Comparison of ENCODE assay signal across 11 cellular contexts in genomic region chr7:139860090-139860773, GRCh38. TPM values are rescaled to one million over a fixed set of nuclear protein-coding genes. Genes with fewer than 3 reads are reported as not detected.
A peak's percentile ranks its signal among the peaks of the same experiment; 100 is the strongest.
DNase-seq lines count a peak whose midpoint lies in the region; ATAC-seq and TF ChIP-seq lines count a peak whose summit lies in the region.
"Had no signal": no experiment of that assay in that cellular context is flagged by ENCODE, and none has a peak within 500 bp of the region (broad histone marks: within the 10 kb centered on the region; RNA-seq: fewer than 3 reads in every experiment).

No MANE protein-coding gene starts in this region.

- no peak for TF ChIP-seq CTCF in GM10248 (IDR thresholded peaks at IDR 0.05; ENCODE audit: control extremely low read depth, extremely low read depth, low read depth, missing control alignments)
- TF ChIP-seq CTCF in OCI-LY3 (IDR thresholded peaks at IDR 0.05; ENCODE audit: low read depth, low read length) = no peak
- TF ChIP-seq CTCF in RWPE1 (conservative IDR thresholded peaks at IDR 0.05; ENCODE audit: low read depth) = no peak

- no peak overlapping the region for H3K4me3 ChIP-seq in OCI-LY3 (ENCODE audit: low read length)

- no peaks in the 10 kb centered on the region for H3K36me3 ChIP-seq in OCI-LY3 (replicated peaks; ENCODE audit: low read depth, low read length)

- POLR2A ChIA-PET in GM10248 (lab: Yijun Ruan, JAX) = no interaction called here
- POLR2A ChIA-PET in RWPE1 (lab: Yijun Ruan, JAX; ENCODE audit: low non-redundant PET) = no interaction called here

- no peaks in the 10 kb centered on the region for H3K79me2 ChIP-seq in OCI-LY3 (ENCODE audit: low read length)

- ATAC-seq in Right ventricle myocardium inferior = peak; percentile 85
- ATAC-seq in GM21381 (IDR thresholded peaks at IDR 0.05; ENCODE audit: unreplicated experiment) = no peak

- peaks cover 29% of the 10 kb centered on the region; the same call in 1 of the 2 replicates for H3K27me3 ChIP-seq in OCI-LY3 (ENCODE audit: low read depth, low read length)

- DNase-seq in GM10248 (ENCODE audit: extremely low spot score) (peak; percentile 31), Right ventricle myocardium inferior (ENCODE audit: missing footprints) (peak; percentile 82), pons (ENCODE audit: low spot score) (peak; percentile 68), NCI-H2171 treated with DMSO at 0.1 percent for 48 hours (lab: John Stamatoyannopoulos, UW) (no peak), glomerular visceral epithelial cell (ENCODE audit: extremely low spot score) (no peak), RWPE1 (ENCODE audit: low spot score) (no peak)
- DNase-seq: mesendoderm, NCI-H1417 had no signal

- no peak overlapping the region for H3K27ac ChIP-seq in OCI-LY3 (ENCODE audit: low read length)
- H3K27ac ChIP-seq in RWPE1 = no peak overlapping the region
- H3K27ac ChIP-seq: VCaP had no signal

- H3K9me3 ChIP-seq in OCI-LY3 (ENCODE audit: insufficient read depth, low read length) = peaks cover 8% of the 10 kb centered on the region

- intact Hi-C loops in Right ventricle myocardium inferior (cut with DNase I) = no loop called here

- H4K20me1 ChIP-seq in OCI-LY3 (ENCODE audit: insufficient read depth, low read length) = no peaks in the 10 kb centered on the region

- H3K9ac ChIP-seq in OCI-LY3 (ENCODE audit: low read length) = no peak overlapping the region

- H3K4me2 ChIP-seq in OCI-LY3 (ENCODE audit: low read length) = peak overlapping the region; percentile 15; the same call in 1 of the 2 replicates

- H3K4me1 ChIP-seq in OCI-LY3 (ENCODE audit: low read length) = peaks cover 15% of the 10 kb centered on the region

- peak overlapping the region; percentile 72; the same call in 1 of the 2 replicates for H2AFZ ChIP-seq in OCI-LY3 (ENCODE audit: low read depth, low read length)

- CTCF ChIA-PET in GM10248 (lab: Yijun Ruan, JAX) (interaction anchor here (1.1 to 1.9 kb wide), 2 partner anchors 214 to 426 kb away, joined by 4 to 6 read pairs; no protein-coding TSS in a partner anchor), RWPE1 (lab: Yijun Ruan, JAX) (no interaction called here)

RNA-seq across cellular contexts. Expression of gene TBXAS1, which starts 31.2 kb away (rescaled TPM):
- 6.0 TPM for total RNA-seq in Right ventricle myocardium inferior

Comparison
In these comparisons a context has a peak if more than half of its experiments do, and no peak if none do; other contexts are left out.
1. DNase-seq: peak in GM10248 (single experiment), Right ventricle myocardium inferior (single experiment) and pons (single experiment); none in NCI-H2171 treated with DMSO at 0.1 percent for 48 hours (single experiment), glomerular visceral epithelial cell (single experiment) and RWPE1 (single experiment).